ENCODE assay signal across 32 cellular contexts in the genomic region with DNA sequence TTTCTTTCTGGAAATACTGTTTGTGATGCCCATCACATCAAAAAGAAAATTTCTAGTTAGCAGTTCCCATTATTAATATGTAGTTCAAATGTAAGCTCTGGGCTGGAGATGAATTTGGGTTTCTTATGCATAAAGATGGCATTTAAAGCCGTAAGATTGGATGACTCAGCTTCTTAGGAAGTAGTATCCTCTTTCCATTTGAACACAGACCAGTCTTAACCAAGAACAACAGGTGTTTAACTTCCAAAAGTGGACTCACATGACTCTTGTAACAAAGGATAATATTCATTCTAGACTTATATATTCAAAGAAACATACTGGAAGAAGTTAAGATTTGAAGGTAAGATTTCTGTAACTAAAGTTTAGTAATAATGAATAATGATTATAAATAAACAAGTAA.
"Had no signal": no experiment of that assay in that cellular context is flagged by ENCODE, and none has a peak within 500 bp of the region (broad histone marks: within the 10 kb centered on the region; RNA-seq: fewer than 3 reads in every experiment).

No MANE protein-coding gene starts in this region.

- H3K4me1 Mint-ChIP-seq: natural killer cell; nephron; neural progenitor cell; stimulated activated memory B cell treated with anti-CD40 and anti-IgM and Interleukin-4, amounts not matched to agents 10 μg/mL and 1 μg/mL and 100 μg/mL, for 72 hours; stimulated activated naive CD8-positive, alpha-beta T cell treated with anti-CD3 and anti-CD28 coated beads, Interleukin-15, amount 100 ng/mL, for 72 hours had no signal

- H3K4me3 ChIP-seq: neural progenitor cell, ovary, psoas muscle, right lobe of liver, sigmoid colon, skin epidermis, smooth muscle cell, spleen, suprapubic skin, testis, tibial artery, transverse colon, upper lobe of right lung, uterus had no signal

- H3K4me2 ChIP-seq: neural progenitor cell, smooth muscle cell had no signal

- H3K27ac ChIP-seq: neural progenitor cell, ovary, parathyroid adenoma, psoas muscle, right lobe of liver, sigmoid colon, skin epidermis, spleen, suprapubic skin, testis, tibial artery, transverse colon, upper lobe of right lung, uterus had no signal

- H3K27me3 Mint-ChIP-seq: progenitor cell of endocrine pancreas had no signal

- H3K9me3 Mint-ChIP-seq: nephron, neural progenitor cell, type B pancreatic cell had no signal

- H3K9me3 ChIP-seq: ovary, psoas muscle, right lobe of liver, sigmoid colon, spleen, suprapubic skin, testis, tibial artery, transverse colon, upper lobe of right lung, uterus had no signal

- H3K9ac ChIP-seq: neural progenitor cell, parathyroid adenoma had no signal

- H3K27me3 ChIP-seq: neural progenitor cell, ovary, right lobe of liver, sigmoid colon, spleen, suprapubic skin, testis, tibial artery, transverse colon, upper lobe of right lung, uterus had no signal

- H3K4me3 Mint-ChIP-seq: natural killer cell; nephron; neural progenitor cell; stimulated activated memory B cell treated with anti-CD40 and anti-IgM and Interleukin-4, amounts not matched to agents 10 μg/mL and 1 μg/mL and 100 μg/mL, for 72 hours; stimulated activated naive CD8-positive, alpha-beta T cell treated with anti-CD3 and anti-CD28 coated beads, Interleukin-15, amount 100 ng/mL, for 72 hours; type B pancreatic cell had no signal

- H3K4me1 ChIP-seq: neural progenitor cell, parathyroid adenoma, psoas muscle, right lobe of liver, sigmoid colon, spleen, suprapubic skin, testis, tibial artery, transverse colon, upper lobe of right lung, uterus had no signal

- H3K36me3 ChIP-seq: neural progenitor cell, ovary, right lobe of liver, sigmoid colon, spleen, suprapubic skin, tibial artery, transverse colon, upper lobe of right lung, uterus had no signal

- H3K36me3 Mint-ChIP-seq: natural killer cell; neural progenitor cell; stimulated activated memory B cell treated with anti-CD40 and anti-IgM and Interleukin-4, amounts not matched to agents 10 μg/mL and 1 μg/mL and 100 μg/mL, for 72 hours; type B pancreatic cell had no signal

- DNase-seq: natural killer cell; occipital lobe; ovary; posterior cingulate gyrus; psoas muscle; right cardiac atrium; right lobe of liver; sigmoid colon; spleen; stimulated activated CD4-positive, alpha-beta T cell treated with anti-CD3 and anti-CD28 coated beads, Interleukin-12 subunit alpha, Interleukin-12 subunit beta, amount 100 ng/mL, for 4 hours; stimulated activated CD4-positive, alpha-beta T cell treated with anti-CD3 and anti-CD28 coated beads, Interleukin-1b, Interleukin-23, amount 100 ng/mL, for 48 hours; stimulated activated CD4-positive, alpha-beta T cell treated with anti-CD3 and anti-CD28 coated beads, Interleukin-4, amount 100 ng/mL, for 1 hour; stimulated activated CD4-positive, alpha-beta T cell treated with anti-CD3 and anti-CD28 coated beads, Interleukin-4, amount 100 ng/mL, for 4 hours; stimulated activated CD8-positive, alpha-beta memory T cell treated with anti-CD3 and anti-CD28 coated beads, Interleukin-4, amount 100 ng/mL, for 48 hours; stimulated activated naive CD4-positive, alpha-beta T cell; stimulated activated naive CD8-positive, alpha-beta T cell treated with anti-CD3 and anti-CD28 coated beads, Interleukin-15, amount 100 ng/mL, for 72 hours; stimulated activated naive CD8-positive, alpha-beta T cell treated with anti-CD3 and anti-CD28 coated beads, Interleukin-15, Interleukin-2, amounts not matched to agents 100 U/mL and 50 U/mL, for 24 hours; substantia nigra; testis; tibial artery; transverse colon; upper lobe of right lung; uterus had no signal

- H2AFZ ChIP-seq: neural progenitor cell, parathyroid adenoma had no signal

- ATAC-seq: natural killer cell; psoas muscle; right cardiac atrium; right lobe of liver; stimulated activated memory B cell treated with anti-CD40 and anti-IgM and Interleukin-4, amounts not matched to agents 10 μg/mL and 1 μg/mL and 100 μg/mL, for 72 hours; stimulated activated naive CD8-positive, alpha-beta T cell treated with anti-CD3 and anti-CD28 coated beads, Interleukin-15, amount 100 ng/mL, for 72 hours; stimulated activated naive CD8-positive, alpha-beta T cell treated with anti-CD3 and anti-CD28 coated beads, Interleukin-15, Interleukin-2, amounts not matched to agents 100 U/mL and 50 U/mL, for 24 hours; upper lobe of right lung had no signal

- H3K79me2 ChIP-seq: parathyroid adenoma had no signal

- H3K27ac Mint-ChIP-seq: natural killer cell; nephron; neural progenitor cell; progenitor cell of endocrine pancreas; stimulated activated memory B cell treated with anti-CD40 and anti-IgM and Interleukin-4, amounts not matched to agents 10 μg/mL and 1 μg/mL and 100 μg/mL, for 72 hours; stimulated activated naive CD8-positive, alpha-beta T cell treated with anti-CD3 and anti-CD28 coated beads, Interleukin-15, amount 100 ng/mL, for 72 hours; type B pancreatic cell had no signal
